In the genomic region with DNA sequence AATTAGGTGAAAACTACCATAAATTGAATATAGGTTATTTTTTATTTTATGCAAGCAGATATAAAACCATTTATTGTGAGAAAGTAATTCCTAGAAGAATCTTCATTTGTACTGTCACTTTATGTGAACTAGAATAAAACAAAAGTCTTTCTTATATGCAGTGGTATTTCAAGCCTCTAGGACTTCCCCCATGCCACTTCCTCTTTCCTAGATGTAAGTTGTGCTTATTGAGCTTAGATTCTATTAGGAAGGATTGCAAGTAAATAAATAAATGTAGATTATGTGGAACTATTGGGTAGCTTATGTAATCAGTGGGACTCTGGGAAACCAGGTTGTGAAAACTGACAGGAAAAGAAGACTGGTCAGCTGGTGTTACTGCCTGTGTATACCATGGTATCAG, we compare ENCODE assay signal across 18 cellular contexts.
"Had no signal": no experiment of that assay in that cellular context is flagged by ENCODE, and none has a peak within 500 bp of the region (broad histone marks: within the 10 kb centered on the region; RNA-seq: fewer than 3 reads in every experiment).

No MANE protein-coding gene starts in this region.

- H3K4me1 Mint-ChIP-seq: brain had no signal

- H3K4me1 ChIP-seq: gastrocnemius medialis, left ventricle myocardium inferior, right atrium auricular region, uterus had no signal

- H3K27me3 ChIP-seq: gastrocnemius medialis, right atrium auricular region, uterus had no signal

- DNase-seq: activated CD4-positive, alpha-beta T cell treated with anti-CD3 and anti-CD28 coated beads, Interleukin-2, amount 50 U/mL, for 1 hour; activated CD4-positive, CD25-positive, alpha-beta regulatory T cell; activated effector memory CD4-positive, alpha-beta T cell treated with anti-CD3 and anti-CD28 coated beads, Interleukin-2, amount 50 U/mL, for 16 hours; activated T-cell treated with anti-CD3 and anti-CD28 coated beads, Interleukin-2, amount 50 U/mL, for 4 hours; amygdala; cortex of kidney; effector CD8-positive, alpha-beta T cell; gastrocnemius medialis; left ventricle myocardium inferior; mesenchymal stem cell; nucleus accumbens; uterus had no signal

- H3K4me3 Mint-ChIP-seq: activated T-cell treated with anti-CD3 and anti-CD28 coated beads, Interleukin-2, amount 50 U/mL, for 4 hours; brain; central memory CD8-positive, alpha-beta T cell; natural killer cell treated with Interleukin-12 subunit alpha and Interleukin-12 subunit beta and Interleukin-15 and Interleukin-18, amount 100 ng/mL, for 72 hours had no signal

- H3K27ac ChIP-seq: gastrocnemius medialis, left ventricle myocardium inferior, right atrium auricular region, skin epidermis, uterus had no signal

- H3K9me3 ChIP-seq: gastrocnemius medialis, right atrium auricular region, uterus had no signal

- H3K9me3 Mint-ChIP-seq: central memory CD8-positive, alpha-beta T cell had no signal

- H3K27ac Mint-ChIP-seq: activated naive CD4-positive, alpha-beta T cell treated with anti-CD3 and anti-CD28 coated beads, Interleukin-2, amount 50 U/mL, for 72 hours; brain; natural killer cell treated with Interleukin-12 subunit alpha and Interleukin-12 subunit beta and Interleukin-15 and Interleukin-18, amount 100 ng/mL, for 72 hours had no signal

- H3K36me3 ChIP-seq: gastrocnemius medialis, right atrium auricular region, uterus had no signal

- H3K27me3 Mint-ChIP-seq: brain; central memory CD8-positive, alpha-beta T cell; natural killer cell treated with Interleukin-12 subunit alpha and Interleukin-12 subunit beta and Interleukin-15 and Interleukin-18, amount 100 ng/mL, for 72 hours had no signal

- H3K4me3 ChIP-seq: gastrocnemius medialis, left ventricle myocardium inferior, right atrium auricular region, skin epidermis, uterus had no signal

- ATAC-seq: activated naive CD4-positive, alpha-beta T cell treated with anti-CD3 and anti-CD28 coated beads, Interleukin-2, amount 50 U/mL, for 72 hours; activated T-cell treated with anti-CD3 and anti-CD28 coated beads, Interleukin-2, amount 50 U/mL, for 4 hours; gastrocnemius medialis; natural killer cell treated with Interleukin-12 subunit alpha and Interleukin-12 subunit beta and Interleukin-15 and Interleukin-18, amount 100 ng/mL, for 72 hours had no signal
